26 cellular contexts compared by ENCODE assay signal in genomic region chrX:9730752-9731151, GRCh38. TPM values are rescaled to one million over a fixed set of nuclear protein-coding genes. Genes with fewer than 3 reads are reported as not detected.
DNase-seq lines count a peak whose midpoint lies in the region; ATAC-seq and TF ChIP-seq lines count a peak whose summit lies in the region.
"Had no signal": no experiment of that assay in that cellular context is flagged by ENCODE, and none has a peak within 500 bp of the region (broad histone marks: within the 10 kb centered on the region; RNA-seq: fewer than 3 reads in every experiment).

No MANE protein-coding gene starts in this region.

- peaks cover 0 to 12% (median 0%) of the 10 kb centered on the region in 3 donors for H3K27me3 ChIP-seq in psoas muscle (ENCODE audit: insufficient read depth in 3 of 3, low read length in 2 of 3)
- H3K27me3 ChIP-seq: transverse colon had no signal

- H3K4me1 ChIP-seq in psoas muscle: no peaks in the 10 kb centered on the region
- H3K4me1 ChIP-seq: parathyroid adenoma, transverse colon had no signal

- H3K4me1 Mint-ChIP-seq in activated CD4-positive, alpha-beta T cell treated with anti-CD3 and anti-CD28 coated beads for 36 hours: peaks cover 6% of the 10 kb centered on the region

- H3K36me3 ChIP-seq in psoas muscle (ENCODE audit: insufficient read depth in 1 of 2, low read depth in 1 of 2): no peaks in the 10 kb centered on the region
- H3K36me3 ChIP-seq: transverse colon had no signal

- peak; percentile 51 for ATAC-seq in activated CD4-positive, alpha-beta T cell treated with anti-CD3 and anti-CD28 coated beads for 36 hours
- ATAC-seq in GM18502 (IDR thresholded peaks at IDR 0.05; ENCODE audit: poor library complexity, unreplicated experiment): peak; percentile 66
- peak; percentile 73 for ATAC-seq in HG02885 (IDR thresholded peaks at IDR 0.05; ENCODE audit: poor library complexity, unreplicated experiment)
- no peak for ATAC-seq in GM21526 (IDR thresholded peaks at IDR 0.05; ENCODE audit: low FRiP score, unreplicated experiment)
- no peak for ATAC-seq in psoas muscle
- ATAC-seq in HG03196 (IDR thresholded peaks at IDR 0.05; ENCODE audit: unreplicated experiment): no peak
- ATAC-seq: right cardiac atrium, Right ventricle myocardium inferior had no signal

- no peaks in the 10 kb centered on the region for H3K36me3 Mint-ChIP-seq in activated CD4-positive, alpha-beta T cell treated with anti-CD3 and anti-CD28 coated beads for 36 hours (ENCODE audit: low read depth)

- peaks cover 7% of the 10 kb centered on the region for H3K9me3 Mint-ChIP-seq in activated CD4-positive, alpha-beta T cell treated with anti-CD3 and anti-CD28 coated beads for 36 hours (ENCODE audit: low read depth)
- H3K9me3 Mint-ChIP-seq: CD4-positive, alpha-beta T cell had no signal

- peaks cover 2% of the 10 kb centered on the region for H3K27me3 Mint-ChIP-seq in activated CD4-positive, alpha-beta T cell treated with anti-CD3 and anti-CD28 coated beads for 36 hours

- peaks cover 16% of the 10 kb centered on the region for H3K9me3 ChIP-seq in psoas muscle
- H3K9me3 ChIP-seq: transverse colon had no signal

- no peak overlapping the region for H3K27ac Mint-ChIP-seq in activated CD4-positive, alpha-beta T cell treated with anti-CD3 and anti-CD28 coated beads for 36 hours
- H3K27ac Mint-ChIP-seq: CD4-positive, alpha-beta T cell had no signal

- no peak overlapping the region for H3K4me3 Mint-ChIP-seq in activated CD4-positive, alpha-beta T cell treated with anti-CD3 and anti-CD28 coated beads for 36 hours
- H3K4me3 Mint-ChIP-seq: CD4-positive, alpha-beta T cell had no signal

- H3K27ac ChIP-seq in psoas muscle: no peak overlapping the region
- H3K27ac ChIP-seq: parathyroid adenoma, transverse colon, VCaP had no signal

- CTCF ChIA-PET in activated CD4-positive, alpha-beta T cell treated with anti-CD3 and anti-CD28 coated beads for 36 hours (lab: Charles Lee): no interaction called here

- H3K4me3 ChIP-seq in epithelial cell of esophagus (ENCODE audit: low read length) (no peak overlapping the region), psoas muscle (no peak overlapping the region)
- H3K4me3 ChIP-seq: lung, transverse colon had no signal

- 53 to 90% (median 71%) methylated on average over 1 of the region's 1 CpG for WGBS in psoas muscle, 3 donors

- TF ChIP-seq CTCF in epithelial cell of esophagus (IDR thresholded peaks at IDR 0.05; ENCODE audit: insufficient read depth, low read depth, low read length, missing control alignments) (no peak), psoas muscle (IDR thresholded peaks at IDR 0.05) (no peak)

- POLR2A ChIA-PET in activated CD4-positive, alpha-beta T cell treated with anti-CD3 and anti-CD28 coated beads for 36 hours (lab: Charles Lee): no interaction called here

- peak; percentile 10 for DNase-seq in activated CD4-positive, alpha-beta T cell treated with anti-CD3 and anti-CD28 coated beads for 36 hours
- no peak for DNase-seq in activated CD4-positive, alpha-beta T cell treated with anti-CD3 and anti-CD28 coated beads for 1 hour
- DNase-seq in epithelial cell of esophagus (ENCODE audit: low read depth): peak; percentile 90
- no peak for DNase-seq in psoas muscle
- DNase-seq: 8988T; activated naive CD4-positive, alpha-beta T cell; activated T-cell treated with anti-CD3 and anti-CD28 coated beads, Interleukin-2, amount 50 U/mL, for 1 hour; aorta; caudate nucleus; CD4-positive, alpha-beta T cell; dermis blood vessel endothelial cell; DMS 273 treated with DMSO at 0.1 percent for 48 hours; KG1; NCI-H1436 treated with DMSO at 0.1 percent for 48 hours; NCI-H2107; right cardiac atrium; transverse colon had no signal

- intact Hi-C loops in activated CD4-positive, alpha-beta T cell treated with anti-CD3 and anti-CD28 coated beads for 36 hours (cut with DNase I, micrococcal nuclease): no loop called here
- intact Hi-C loops in psoas muscle (cut with DNase I): no loop called here

RNA-seq across cellular contexts. Expression of gene GPR143, which starts 34.9 kb away (rescaled TPM):
- total RNA-seq in activated CD4-positive, alpha-beta T cell treated with anti-CD3 and anti-CD28 coated beads for 36 hours: not detected
- total RNA-seq in psoas muscle: not detected
- under 1 TPM in 1 of 3 donors, not detected in 2; 0.03 TPM for polyA plus RNA-seq in psoas muscle
- total RNA-seq: CD4-positive, alpha-beta T cell; NCI-H460; Right ventricle myocardium inferior had no signal

RNA-seq across cellular contexts. Expression of gene SHROOM2, which starts 55.5 kb away (rescaled TPM):
- not detected for total RNA-seq in activated CD4-positive, alpha-beta T cell treated with anti-CD3 and anti-CD28 coated beads for 36 hours
- total RNA-seq in psoas muscle: under 1 TPM; 0.11 to 0.47 (median 0.23) TPM
- under 1 TPM; 0.05 to 0.12 (median 0.06) TPM for polyA plus RNA-seq in psoas muscle
- total RNA-seq: CD4-positive, alpha-beta T cell had no signal

Comparison
In these comparisons a context has a peak if more than half of its experiments do, and no peak if none do; other contexts are left out.
1. DNase-seq: peak in activated CD4-positive, alpha-beta T cell treated with anti-CD3 and anti-CD28 coated beads for 36 hours (single experiment) and epithelial cell of esophagus (single experiment); none in activated CD4-positive, alpha-beta T cell treated with anti-CD3 and anti-CD28 coated beads for 1 hour (single experiment) and psoas muscle (0 of 2).
2. ATAC-seq: peak in activated CD4-positive, alpha-beta T cell treated with anti-CD3 and anti-CD28 coated beads for 36 hours (single experiment), GM18502 (single experiment) and HG02885 (single experiment); none in GM21526 (single experiment), psoas muscle (0 of 4) and HG03196 (single experiment).